In genomic region chr2:109493176-109493935, GRCh38 we compare ENCODE assay signal across 32 cellular contexts.
"Had no signal": no experiment of that assay in that cellular context is flagged by ENCODE, and none has a peak within 500 bp of the region (broad histone marks: within the 10 kb centered on the region; RNA-seq: fewer than 3 reads in every experiment).

No MANE protein-coding gene starts in this region.

- DNase-seq: activated B cell treated with CpG ODN at 0.5 μM for 24 hours; activated CD4-positive, alpha-beta memory T cell treated with anti-CD3 and anti-CD28 coated beads for 36 hours; activated CD4-positive, alpha-beta T cell treated with anti-CD3 and anti-CD28 coated beads, Interleukin-2, amount 10 ng/mL, durations not matched to agents 24 days and 14 days; activated CD8-positive, alpha-beta memory T cell treated with anti-CD3 and anti-CD28 coated beads, Interleukin-2, amount 10 ng/mL, durations not matched to agents 7 days and 5 days; activated CD8-positive, alpha-beta memory T cell treated with anti-CD3 and anti-CD28 coated beads, Interleukin-2, amount 50 U/mL, for 4 hours; activated CD8-positive, alpha-beta T cell treated with anti-CD3 and anti-CD28 coated beads, Interleukin-2, amount 10 ng/mL, durations not matched to agents 7 days and 5 days; activated effector memory CD4-positive, alpha-beta T cell treated with anti-CD3 and anti-CD28 coated beads, Interleukin-2, amount 50 U/mL, for 16 hours; activated naive CD4-positive, alpha-beta T cell treated with anti-CD3 and anti-CD28 coated beads for 36 hours; activated naive CD8-positive, alpha-beta T cell treated with anti-CD3 and anti-CD28 coated beads for 36 hours; activated naive CD8-positive, alpha-beta T cell treated with anti-CD3 and anti-CD28 coated beads, Interleukin-2, amount 50 U/mL, for 24 hours; activated T-cell treated with anti-CD3 and anti-CD28 coated beads, Interleukin-2, amount 50 U/mL, for 1 hour; activated T-cell treated with anti-CD3 and anti-CD28 coated beads, Interleukin-2, amount 50 U/mL, for 48 hours; adrenal gland; amygdala; aorta; body of pancreas; caudate nucleus; cortex of kidney; dermis blood vessel endothelial cell; effector CD4-positive, alpha-beta T cell; esophagus squamous epithelium; foreskin melanocyte; T-helper 1 cell; T-helper 17 cell; T1000; WERI-Rb-1 had no signal

- H3K36me3 ChIP-seq: WERI-Rb-1 had no signal

- H3K27ac ChIP-seq: adrenal gland, body of pancreas, epithelial cell of prostate, esophagus squamous epithelium, gastroesophageal sphincter, WERI-Rb-1 had no signal

- H3K4me3 ChIP-seq: adrenal gland, body of pancreas, esophagus squamous epithelium, gastroesophageal sphincter had no signal

- FAIRE-seq: colon, endometrium, endothelial cell of umbilical vein had no signal

- H3K4me1 ChIP-seq: adrenal gland, body of pancreas had no signal

- ATAC-seq: activated CD4-positive, CD25-positive, alpha-beta regulatory T cell treated with anti-CD3 and anti-CD28 coated beads, Interleukin-2, amount 50 U/mL, for 24 hours; activated CD8-positive, alpha-beta memory T cell treated with anti-CD3 and anti-CD28 coated beads, Interleukin-2, amount 10 ng/mL, durations not matched to agents 7 days and 5 days; activated CD8-positive, alpha-beta T cell treated with anti-CD3 and anti-CD28 coated beads, Interleukin-2, amount 10 ng/mL, durations not matched to agents 7 days and 5 days; activated naive CD8-positive, alpha-beta T cell treated with anti-CD3 and anti-CD28 coated beads, Interleukin-2, amount 50 U/mL, for 24 hours; body of pancreas; gastroesophageal sphincter; T-helper 17 cell had no signal

- H3K27me3 ChIP-seq: adrenal gland, body of pancreas, esophagus squamous epithelium, gastroesophageal sphincter had no signal

- H3K9me3 ChIP-seq: adrenal gland, body of pancreas, esophagus squamous epithelium, gastroesophageal sphincter had no signal
